In genomic region chr16:11367483-11367906, GRCh38 we compare ENCODE assay signal across 23 cellular contexts.
"Had no signal": no experiment of that assay in that cellular context is flagged by ENCODE, and none has a peak within 500 bp of the region (broad histone marks: within the 10 kb centered on the region; RNA-seq: fewer than 3 reads in every experiment).

No MANE protein-coding gene starts in this region.

- H3K36me3 Mint-ChIP-seq: natural killer cell treated with Interleukin-12 subunit alpha and Interleukin-12 subunit beta and Interleukin-15 and Interleukin-18, amount 100 ng/mL, for 72 hours had no signal

- H3K27ac Mint-ChIP-seq: activated CD4-positive, alpha-beta T cell treated with anti-CD3 and anti-CD28 coated beads, Interleukin-2, amount 10 ng/mL, durations not matched to agents 24 days and 14 days; activated CD8-positive, alpha-beta T cell treated with anti-CD3 and anti-CD28 coated beads, Interleukin-2, amount 10 ng/mL, durations not matched to agents 7 days and 5 days; activated naive CD8-positive, alpha-beta T cell treated with anti-CD3 and anti-CD28 coated beads, Interleukin-2, amount 10 ng/mL, durations not matched to agents 7 days and 5 days; natural killer cell treated with Interleukin-12 subunit alpha and Interleukin-12 subunit beta and Interleukin-15 and Interleukin-18, amount 100 ng/mL, for 72 hours; stimulated activated naive B cell treated with anti-CD40 and anti-IgM and Interleukin-4, amounts not matched to agents 10 μg/mL and 1 μg/mL and 100 μg/mL, for 72 hours had no signal

- H3K4me2 ChIP-seq: hepatocyte had no signal

- H3K27me3 ChIP-seq: brain microvascular endothelial cell, hepatocyte, right atrium auricular region, tibial artery, vagina had no signal

- H3K4me3 Mint-ChIP-seq: activated CD4-positive, alpha-beta T cell treated with anti-CD3 and anti-CD28 coated beads, Interleukin-2, amount 10 ng/mL, durations not matched to agents 24 days and 14 days; activated CD8-positive, alpha-beta T cell treated with anti-CD3 and anti-CD28 coated beads, Interleukin-2, amount 10 ng/mL, durations not matched to agents 7 days and 5 days; activated naive CD8-positive, alpha-beta T cell treated with anti-CD3 and anti-CD28 coated beads, Interleukin-2, amount 10 ng/mL, durations not matched to agents 7 days and 5 days; natural killer cell treated with Interleukin-12 subunit alpha and Interleukin-12 subunit beta and Interleukin-15 and Interleukin-18, amount 100 ng/mL, for 72 hours; stimulated activated naive B cell treated with anti-CD40 and anti-IgM and Interleukin-4, amounts not matched to agents 10 μg/mL and 1 μg/mL and 100 μg/mL, for 72 hours had no signal

- H2AFZ ChIP-seq: hepatocyte had no signal

- H3K79me2 ChIP-seq: hepatocyte had no signal

- H3K27me3 Mint-ChIP-seq: activated naive CD8-positive, alpha-beta T cell treated with anti-CD3 and anti-CD28 coated beads, Interleukin-2, amount 10 ng/mL, durations not matched to agents 7 days and 5 days; stimulated activated naive B cell treated with anti-CD40 and anti-IgM and Interleukin-4, amounts not matched to agents 10 μg/mL and 1 μg/mL and 100 μg/mL, for 72 hours had no signal

- H3K4me3 ChIP-seq: hepatocyte, left ventricle myocardium inferior, right atrium auricular region, skin epidermis, tibial artery, vagina had no signal

- H3K9me3 Mint-ChIP-seq: activated CD4-positive, alpha-beta T cell treated with anti-CD3 and anti-CD28 coated beads, Interleukin-2, amount 10 ng/mL, durations not matched to agents 24 days and 14 days; activated naive CD8-positive, alpha-beta T cell treated with anti-CD3 and anti-CD28 coated beads, Interleukin-2, amount 10 ng/mL, durations not matched to agents 7 days and 5 days; natural killer cell treated with Interleukin-12 subunit alpha and Interleukin-12 subunit beta and Interleukin-15 and Interleukin-18, amount 100 ng/mL, for 72 hours; stimulated activated naive B cell treated with anti-CD40 and anti-IgM and Interleukin-4, amounts not matched to agents 10 μg/mL and 1 μg/mL and 100 μg/mL, for 72 hours had no signal

- DNase-seq: activated CD4-positive, alpha-beta T cell treated with anti-CD3 and anti-CD28 coated beads, Interleukin-2, amount 10 ng/mL, durations not matched to agents 24 days and 14 days; activated CD4-positive, CD25-positive, alpha-beta regulatory T cell; activated CD8-positive, alpha-beta memory T cell treated with anti-CD3 and anti-CD28 coated beads, Interleukin-2, amount 50 U/mL, for 48 hours; activated CD8-positive, alpha-beta T cell treated with anti-CD3 and anti-CD28 coated beads, Interleukin-2, amount 10 ng/mL, durations not matched to agents 7 days and 5 days; activated gamma-delta T cell treated with Interleukin-2 at 50 U/mL for 16 hours; activated naive CD8-positive, alpha-beta T cell treated with anti-CD3 and anti-CD28 coated beads, Interleukin-2, amount 10 ng/mL, durations not matched to agents 7 days and 5 days; anterior cingulate cortex; brain microvascular endothelial cell; cerebellar nuclear complex; dermis blood vessel endothelial cell; left ventricle myocardium inferior; nucleus accumbens; stimulated activated CD4-positive, alpha-beta T cell treated with anti-CD3 and anti-CD28 coated beads, Interleukin-15, amount 100 ng/mL, for 24 hours; stimulated activated CD4-positive, alpha-beta T cell treated with anti-CD3 and anti-CD28 coated beads, Interleukin-4, amount 100 ng/mL, for 1 hour; stimulated activated naive B cell treated with anti-CD40 and anti-IgM and Interleukin-4, amounts not matched to agents 10 μg/mL and 1 μg/mL and 100 μg/mL, for 72 hours; T-helper 2 cell; tibial artery had no signal

- H3K9me3 ChIP-seq: left ventricle myocardium inferior, right atrium auricular region, tibial artery, vagina had no signal

- H3K36me3 ChIP-seq: brain microvascular endothelial cell, left ventricle myocardium inferior, right atrium auricular region, tibial artery, vagina had no signal

- ATAC-seq: activated CD8-positive, alpha-beta T cell treated with anti-CD3 and anti-CD28 coated beads, Interleukin-2, amount 10 ng/mL, durations not matched to agents 7 days and 5 days; natural killer cell treated with Interleukin-12 subunit alpha and Interleukin-12 subunit beta and Interleukin-15 and Interleukin-18, amount 100 ng/mL, for 72 hours; stimulated activated naive B cell treated with anti-CD40 and anti-IgM and Interleukin-4, amounts not matched to agents 10 μg/mL and 1 μg/mL and 100 μg/mL, for 72 hours had no signal

- H3K27ac ChIP-seq: brain microvascular endothelial cell, epithelial cell of prostate, hepatocyte, left ventricle myocardium inferior, right atrium auricular region, skin epidermis, tibial artery, vagina had no signal
